In the genomic region with DNA sequence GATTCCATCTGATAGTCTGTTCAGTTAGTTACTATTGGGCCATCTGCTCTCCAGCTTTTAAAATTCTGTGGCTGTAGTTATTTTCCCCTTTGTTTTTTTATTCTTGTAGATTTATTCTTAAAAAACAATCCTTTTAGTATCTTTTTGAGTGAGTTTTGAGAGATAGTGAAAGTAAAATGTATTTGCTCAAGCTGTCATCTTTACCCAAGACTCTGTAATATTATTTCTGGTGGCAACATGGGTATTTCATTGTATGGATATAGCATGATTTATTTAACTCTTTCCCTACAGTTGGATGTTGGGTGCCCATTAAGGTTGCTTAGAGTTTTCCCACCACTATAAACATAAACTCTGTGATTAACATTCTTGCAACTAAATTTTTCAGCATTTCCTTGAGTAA, we compare ENCODE assay signal across 8 cellular contexts. TPM values are rescaled to one million over a fixed set of nuclear protein-coding genes. Genes with fewer than 3 reads are reported as not detected.
A peak's percentile ranks its signal among the peaks of the same experiment; 100 is the strongest.
DNase-seq lines count a peak whose midpoint lies in the region; ATAC-seq, FAIRE-seq and TF ChIP-seq lines count a peak whose summit lies in the region.
"Had no signal": no experiment of that assay in that cellular context is flagged by ENCODE, and none has a peak within 500 bp of the region (broad histone marks: within the 10 kb centered on the region; RNA-seq: fewer than 3 reads in every experiment).

No MANE protein-coding gene starts in this region.

- TF ChIP-seq CTCF in GM12865 (IDR thresholded peaks at IDR 0.05; ENCODE audit: insufficient read depth, low read depth, low read length, missing control alignments) (no peak), OCI-LY7 (conservative IDR thresholded peaks at IDR 0.05; ENCODE audit: low read length) (no peak), endothelial cell of umbilical vein (IDR thresholded peaks at IDR 0.05; ENCODE audit: extremely low read depth in 1 of 2, insufficient read depth in 1 of 2, low read depth in 1 of 2, low read length in 2 of 2) (no peak), spleen (IDR thresholded peaks at IDR 0.05 in 8 of 11, conservative IDR thresholded peaks at IDR 0.05 in 3 of 11) (no peak)

- no peak for DNase-seq in GM12865 (ENCODE audit: low read depth)
- no peak for DNase-seq in OCI-LY7 (ENCODE audit: low spot score)
- DNase-seq in endothelial cell of umbilical vein (ENCODE audit: low read depth, low spot score) = no peak
- no peak for DNase-seq in spleen
- no peak for DNase-seq in NCI-H748 treated with DMSO at 0.1 percent for 48 hours (lab: John Stamatoyannopoulos, UW)

- no peak for ATAC-seq in GM19467 (IDR thresholded peaks at IDR 0.05; ENCODE audit: unreplicated experiment)
- no peak for ATAC-seq in HG02571 (IDR thresholded peaks at IDR 0.05; ENCODE audit: unreplicated experiment)

- no peaks in the 10 kb centered on the region for H3K27me3 ChIP-seq in endothelial cell of umbilical vein (ENCODE audit: control insufficient read depth in 2 of 2, insufficient read depth in 2 of 2, low read length in 2 of 2)
- H3K27me3 ChIP-seq in spleen (replicated peaks in 1 of 7) = no peaks in the 10 kb centered on the region

- dilution Hi-C loops in endothelial cell of umbilical vein (cut with MboI; ENCODE audit: extremely low pct_ligation_motif_present, low sequenced_read_pairs) = no loop called here

- no TSS peak for BruUV-seq in OCI-LY7 (replicated peaks; lab: Mats Ljungman, UMichigan)
- BruUV-seq in endothelial cell of umbilical vein (replicated peaks; lab: Mats Ljungman, UMichigan) = no TSS peak

- no peak overlapping the region for H3K27ac ChIP-seq in OCI-LY7 (ENCODE audit: low read depth, low read length, poor library complexity, severe bottlenecking)
- no peak overlapping the region for H3K27ac ChIP-seq in endothelial cell of umbilical vein (ENCODE audit: insufficient read depth, low read depth, low read length)
- peak overlapping the region; percentile 51 to 86 (median 78) for H3K27ac ChIP-seq in spleen

- H2AFZ ChIP-seq in OCI-LY7 (ENCODE audit: low read length) (no peak overlapping the region), endothelial cell of umbilical vein (ENCODE audit: low read depth, low read length) (no peak overlapping the region)

- CTCF ChIA-PET in OCI-LY7 (lab: Charles Lee; ENCODE audit: unreplicated experiment) = no interaction called here
- CTCF ChIA-PET in endothelial cell of umbilical vein (lab: Charles Lee) = no interaction called here

- POLR2A ChIA-PET in OCI-LY7 (lab: Charles Lee) (interaction anchor here (1.2 kb wide), 1 partner anchor 12 kb away, joined by 5 read pairs; no protein-coding TSS in a partner anchor), endothelial cell of umbilical vein (lab: Charles Lee) (no interaction called here)

- H3K9me3 ChIP-seq in OCI-LY7 (ENCODE audit: low read length) (no peaks in the 10 kb centered on the region), endothelial cell of umbilical vein (replicated peaks; ENCODE audit: control insufficient read depth, insufficient read depth, low read length) (no peaks in the 10 kb centered on the region), spleen (no peaks in the 10 kb centered on the region)

- H3K36me3 ChIP-seq in OCI-LY7 (ENCODE audit: insufficient read depth, low read length) (peaks cover 91% of the 10 kb centered on the region), endothelial cell of umbilical vein (ENCODE audit: control insufficient read depth in 2 of 2, extremely low read depth in 1 of 2, insufficient read depth in 2 of 2, low read length in 2 of 2) (peaks cover 0 to 3% of the 10 kb centered on the region in 2 experiments), spleen (peaks cover 0 to 66% (median 30%) of the 10 kb centered on the region in 6 donors)

- no peaks in the 10 kb centered on the region for H3K9me1 ChIP-seq in endothelial cell of umbilical vein (replicated peaks; ENCODE audit: control insufficient read depth, extremely low read depth, insufficient read depth, low read length)

- peak overlapping the region; percentile 24; the same call in 1 of the 2 replicates for H3K4me2 ChIP-seq in OCI-LY7 (ENCODE audit: low read length)
- peak overlapping the region; percentile 25 for H3K4me2 ChIP-seq in endothelial cell of umbilical vein (ENCODE audit: insufficient read depth, low read length)

- FAIRE-seq in endothelial cell of umbilical vein (lab: Jason Lieb, UNC) = no peak
- FAIRE-seq: G401.6 had no signal

- no peak overlapping the region for H3K9ac ChIP-seq in endothelial cell of umbilical vein (replicated peaks; ENCODE audit: extremely low read depth, insufficient read depth, low read length)

- intact Hi-C loops in OCI-LY7 (cut with micrococcal nuclease; ENCODE audit: unreplicated experiment) (no loop called here), endothelial cell of umbilical vein (cut with micrococcal nuclease) (no loop called here), spleen (cut with DNase I; ENCODE audit: low total_unique reads) (no loop called here)

- TF ChIP-seq POLR2A in endothelial cell of umbilical vein (IDR thresholded peaks at IDR 0.05; ENCODE audit: low read depth, low read length) = no peak
- TF ChIP-seq POLR2A in spleen (IDR thresholded peaks at IDR 0.05) = no peak

- H3K79me2 ChIP-seq in OCI-LY7 (ENCODE audit: insufficient read depth, low read depth, low read length) = peaks cover 71% of the 10 kb centered on the region
- peaks cover 10% of the 10 kb centered on the region for H3K79me2 ChIP-seq in endothelial cell of umbilical vein (ENCODE audit: control insufficient read depth, insufficient read depth, low read length)

- H3K4me3 ChIP-seq in GM12865 (ENCODE audit: low read depth, low read length) (peak overlapping the region; percentile 48), OCI-LY7 (ENCODE audit: low read depth, low read length, poor library complexity, severe bottlenecking) (no peak overlapping the region), endothelial cell of umbilical vein (replicated peaks in 1 of 3; ENCODE audit: insufficient read depth in 1 of 3, low read depth in 1 of 3, low read length in 3 of 3) (no peak overlapping the region), spleen (peak overlapping the region in 5 of 8 donors; percentile 0 to 47 (median 8))

- H3K4me1 ChIP-seq in OCI-LY7 (ENCODE audit: insufficient read depth, low read length, poor library complexity, severe bottlenecking) (peaks cover 13% of the 10 kb centered on the region), endothelial cell of umbilical vein (ENCODE audit: control insufficient read depth, extremely low read depth, insufficient read depth, low read length) (peaks cover 17% of the 10 kb centered on the region), spleen (peaks cover 35 to 100% (median 76%) of the 10 kb centered on the region in 6 donors)

- no peaks in the 10 kb centered on the region for H3K9me2 ChIP-seq in OCI-LY7 (ENCODE audit: insufficient read depth, low read length)

- H4K20me1 ChIP-seq in OCI-LY7 (ENCODE audit: insufficient read depth, low read length) = 0 out of 2 replicates have a peak, but pooled peaks cover 4% of the 10 kb centered on the region
- H4K20me1 ChIP-seq in endothelial cell of umbilical vein (replicated peaks; ENCODE audit: control insufficient read depth, extremely low read depth, insufficient read depth, low read length) = no peaks in the 10 kb centered on the region

TF ChIP-seq in endothelial cell of umbilical vein, 7 proteins besides CTCF, POLR2A, EP300 and RAD21:
- TF ChIP-seq JUN (IDR thresholded peaks at IDR 0.05; ENCODE audit: borderline replicate concordance, insufficient read depth, insufficient read length, low read depth) (no peak), MYC (IDR thresholded peaks at IDR 0.05; ENCODE audit: low read depth, low read length) (no peak), FOS (IDR thresholded peaks at IDR 0.05; ENCODE audit: borderline replicate concordance, insufficient read depth, low read length) (no peak), EZH2 (IDR thresholded peaks at IDR 0.05; ENCODE audit: borderline replicate concordance, low read depth, low read length, severe bottlenecking) (no peak), MAX (IDR thresholded peaks at IDR 0.05; ENCODE audit: insufficient read depth, insufficient read length) (no peak), POLR2AphosphoS5 (IDR thresholded peaks at IDR 0.05; ENCODE audit: insufficient read depth, low read depth, low read length) (no peak), GATA2 (IDR thresholded peaks at IDR 0.05; ENCODE audit: insufficient read depth, insufficient read length, low read depth, low read length) (no peak)

RNA-seq across cellular contexts. Expression of gene STK4, which starts 24.6 kb away (rescaled TPM):
- total RNA-seq in OCI-LY7 (2014; rRNA removed; shearing (Covaris generic)) = 67.9 and 80.4 TPM in 2 replicates
- 140 and 150 TPM in 2 replicates for total RNA-seq in OCI-LY7 (2022)
- total RNA-seq in endothelial cell of umbilical vein = 28.2 and 29.6 TPM in 2 replicates
- 7.0 and 9.1 TPM in 2 replicates for polyA plus RNA-seq in endothelial cell of umbilical vein
- 8.2 and 8.4 TPM in 2 replicates for polyA plus RNA-seq in endothelial cell of umbilical vein (2011; cell fraction: cytosol; rRNA removed)
- 24.4 and 30.2 TPM in 2 replicates for polyA plus RNA-seq in endothelial cell of umbilical vein (2011; cell fraction: nucleus; rRNA removed)
- 9.9 and 12.5 TPM in 2 replicates for polyA plus RNA-seq in endothelial cell of umbilical vein (2012)
- polyA minus RNA-seq in endothelial cell of umbilical vein = 22.9 and 24.2 TPM in 2 replicates
- 20.2 TPM for polyA minus RNA-seq in endothelial cell of umbilical vein (2011; cell fraction: cytosol; rRNA and poly(A)+ RNA removed)
- polyA minus RNA-seq in endothelial cell of umbilical vein (2011; cell fraction: nucleus; rRNA and poly(A)+ RNA removed) = 36.4 and 43.6 TPM in 2 replicates
- total RNA-seq in spleen = 100 to 1,000 TPM; 115 to 241 (median 130) TPM
- polyA plus RNA-seq in spleen = 10 to 100 TPM; 19.0 to 26.5 (median 19.7) TPM

RNA-seq across cellular contexts. Expression of gene TOMM34, which starts 30.8 kb away (rescaled TPM):
- total RNA-seq in OCI-LY7 (2014; rRNA removed; shearing (Covaris generic)) = 35.2 and 38.6 TPM in 2 replicates
- total RNA-seq in OCI-LY7 (2022) (48.2 and 50.6 TPM in 2 replicates), endothelial cell of umbilical vein (37.0 and 44.2 TPM in 2 replicates), spleen (10 to 100 TPM; 11.6 to 18.0 (median 15.5) TPM)
- polyA plus RNA-seq in endothelial cell of umbilical vein (36.3 and 36.9 TPM in 2 replicates), spleen (10 to 100 TPM; 13.6 to 19.4 (median 18.4) TPM)
- 43.8 and 52.2 TPM in 2 replicates for polyA plus RNA-seq in endothelial cell of umbilical vein (2011; cell fraction: cytosol; rRNA removed)
- polyA plus RNA-seq in endothelial cell of umbilical vein (2011; cell fraction: nucleus; rRNA removed) = 21.9 and 24.2 TPM in 2 replicates
- polyA plus RNA-seq in endothelial cell of umbilical vein (2012) = 46.7 and 58.0 TPM in 2 replicates
- 20.4 and 20.6 TPM in 2 replicates for polyA minus RNA-seq in endothelial cell of umbilical vein
- polyA minus RNA-seq in endothelial cell of umbilical vein (2011; cell fraction: cytosol; rRNA and poly(A)+ RNA removed) = 18.9 TPM
- polyA minus RNA-seq in endothelial cell of umbilical vein (2011; cell fraction: nucleus; rRNA and poly(A)+ RNA removed) = 6.0 TPM in 2 replicates

Comparison
In these comparisons a context has a peak if more than half of its experiments do, and no peak if none do; other contexts are left out.
1. H3K4me3 ChIP-seq: peak in GM12865 (single experiment) and spleen (5 of 8); none in OCI-LY7 (single experiment) and endothelial cell of umbilical vein (0 of 3).
2. H3K27ac ChIP-seq: peak in spleen (8 of 8); none in OCI-LY7 (single experiment) and endothelial cell of umbilical vein (single experiment).